In the genomic region with DNA sequence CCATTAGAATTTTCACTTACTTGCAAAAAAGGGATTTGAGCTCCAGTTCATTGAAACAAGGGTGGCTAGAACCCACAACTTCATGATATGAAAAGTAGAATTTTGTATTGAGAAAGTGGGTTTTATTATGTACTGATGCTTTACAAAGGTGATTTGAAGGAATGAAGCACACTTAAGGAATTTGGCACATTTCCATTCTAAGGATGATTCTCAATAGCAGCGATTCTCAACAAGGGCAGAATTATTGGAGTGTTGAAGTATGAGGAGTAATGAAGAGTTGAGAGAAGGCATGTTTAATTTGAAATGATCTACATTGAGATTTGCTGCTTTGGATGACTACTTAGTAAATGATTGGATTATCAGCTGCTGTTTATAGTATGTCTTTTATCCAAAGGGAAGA, we compare ENCODE assay signal across 19 cellular contexts.
"Had no signal": no experiment of that assay in that cellular context is flagged by ENCODE, and none has a peak within 500 bp of the region (broad histone marks: within the 10 kb centered on the region; RNA-seq: fewer than 3 reads in every experiment).

No MANE protein-coding gene starts in this region.

- H3K4me3 ChIP-seq: ascending aorta, prostate gland, spleen, transverse colon had no signal

- H3K9me3 Mint-ChIP-seq: activated CD8-positive, alpha-beta T cell treated with anti-CD3 and anti-CD28 coated beads for 36 hours; activated naive CD8-positive, alpha-beta T cell treated with anti-CD3 and anti-CD28 coated beads, Interleukin-2, amount 10 ng/mL, durations not matched to agents 7 days and 5 days; natural killer cell had no signal

- H3K4me1 Mint-ChIP-seq: activated naive CD8-positive, alpha-beta T cell treated with anti-CD3 and anti-CD28 coated beads, Interleukin-2, amount 10 ng/mL, durations not matched to agents 7 days and 5 days had no signal

- H3K4me1 ChIP-seq: ascending aorta, prostate gland, spleen had no signal

- ATAC-seq: activated CD8-positive, alpha-beta T cell treated with anti-CD3 and anti-CD28 coated beads for 36 hours; natural killer cell; sciatic nerve; stimulated activated naive B cell treated with anti-CD40 and anti-IgM and Interleukin-4, amounts not matched to agents 10 μg/mL and 1 μg/mL and 100 μg/mL, for 72 hours had no signal

- H3K36me3 Mint-ChIP-seq: activated naive CD8-positive, alpha-beta T cell treated with anti-CD3 and anti-CD28 coated beads, Interleukin-2, amount 10 ng/mL, durations not matched to agents 7 days and 5 days; natural killer cell had no signal

- H3K27ac Mint-ChIP-seq: activated CD8-positive, alpha-beta T cell treated with anti-CD3 and anti-CD28 coated beads for 36 hours; activated naive CD8-positive, alpha-beta T cell treated with anti-CD3 and anti-CD28 coated beads, Interleukin-2, amount 10 ng/mL, durations not matched to agents 7 days and 5 days; natural killer cell; stimulated activated naive B cell treated with anti-CD40 and anti-IgM and Interleukin-4, amounts not matched to agents 10 μg/mL and 1 μg/mL and 100 μg/mL, for 72 hours had no signal

- H3K36me3 ChIP-seq: prostate gland, spleen, transverse colon had no signal

- H3K9me3 ChIP-seq: ascending aorta, prostate gland, spleen, transverse colon had no signal

- H3K27me3 Mint-ChIP-seq: stimulated activated naive B cell treated with anti-CD40 and anti-IgM and Interleukin-4, amounts not matched to agents 10 μg/mL and 1 μg/mL and 100 μg/mL, for 72 hours had no signal

- H3K27ac ChIP-seq: ascending aorta, epithelial cell of prostate, prostate gland, spleen, WERI-Rb-1 had no signal

- DNase-seq: activated CD4-positive, alpha-beta T cell treated with anti-CD3 and anti-CD28 coated beads for 4 hours; activated CD8-positive, alpha-beta memory T cell treated with anti-CD3 and anti-CD28 coated beads, Interleukin-2, amount 50 U/mL, for 48 hours; activated CD8-positive, alpha-beta T cell treated with anti-CD3 and anti-CD28 coated beads for 36 hours; activated naive CD8-positive, alpha-beta T cell treated with anti-CD3 and anti-CD28 coated beads, Interleukin-2, amount 10 ng/mL, durations not matched to agents 7 days and 5 days; central memory CD4-positive, alpha-beta T cell; cortex of kidney; effector CD8-positive, alpha-beta T cell; natural killer cell; occipital lobe; spleen; stimulated activated CD4-positive, alpha-beta T cell treated with anti-CD3 and anti-CD28 coated beads, Interleukin-1b, Interleukin-23, amount 100 ng/mL, for 48 hours; stimulated activated naive B cell treated with anti-CD40 and anti-IgM and Interleukin-4, amounts not matched to agents 10 μg/mL and 1 μg/mL and 100 μg/mL, for 72 hours; T-helper 1 cell; transverse colon; WERI-Rb-1 had no signal

- H3K4me3 Mint-ChIP-seq: activated CD8-positive, alpha-beta T cell treated with anti-CD3 and anti-CD28 coated beads for 36 hours; activated naive CD8-positive, alpha-beta T cell treated with anti-CD3 and anti-CD28 coated beads, Interleukin-2, amount 10 ng/mL, durations not matched to agents 7 days and 5 days; natural killer cell; stimulated activated naive B cell treated with anti-CD40 and anti-IgM and Interleukin-4, amounts not matched to agents 10 μg/mL and 1 μg/mL and 100 μg/mL, for 72 hours had no signal

- H3K27me3 ChIP-seq: ascending aorta, spleen, transverse colon had no signal
